9 cellular contexts compared by ENCODE assay signal in genomic region chr11:706439-706956, GRCh38. TPM values are rescaled to one million over a fixed set of nuclear protein-coding genes. Genes with fewer than 3 reads are reported as not detected.
DNase-seq lines count a peak whose midpoint lies in the region; ATAC-seq and TF ChIP-seq lines count a peak whose summit lies in the region.
"Had no signal": no experiment of that assay in that cellular context is flagged by ENCODE, and none has a peak within 500 bp of the region (broad histone marks: within the 10 kb centered on the region; RNA-seq: fewer than 3 reads in every experiment).

No MANE protein-coding gene starts in this region.

- TF ChIP-seq POLR2A in spleen (IDR thresholded peaks at IDR 0.05) = no peak

- peak overlapping the region in 3 of 8 donors; percentile 7 to 43 (median 10) for H3K27ac ChIP-seq in spleen

- intact Hi-C loops in spleen (cut with DNase I; ENCODE audit: low total_unique reads) = no loop called here

- peaks cover 21 to 71% (median 48%) of the 10 kb centered on the region in 6 donors for H3K4me1 ChIP-seq in spleen

- TF ChIP-seq CTCF in GM12865 (IDR thresholded peaks at IDR 0.05; ENCODE audit: insufficient read depth, low read depth, low read length, missing control alignments) (no peak), spleen (IDR thresholded peaks at IDR 0.05 in 8 of 11, conservative IDR thresholded peaks at IDR 0.05 in 3 of 11) (no peak)

- peaks cover 0 to 63% (median 42%) of the 10 kb centered on the region in 7 donors for H3K27me3 ChIP-seq in spleen (replicated peaks in 1 of 7)

- DNase-seq in GM12865 (ENCODE audit: low read depth) (no peak), amniotic stem cell (lab: John Stamatoyannopoulos, UW) (peak; percentile 30), spleen (no peak), foreskin melanocyte (no peak), NCI-H1436 (lab: John Stamatoyannopoulos, UW) (no peak), germinal center (ENCODE audit: low spot score) (no peak)
- DNase-seq: activated effector memory CD4-positive, alpha-beta T cell treated with anti-CD3 and anti-CD28 coated beads, Interleukin-2, amount 50 U/mL, for 16 hours had no signal

- H3K9me3 ChIP-seq in iPS-18c (ENCODE audit: control insufficient read depth, insufficient read depth, low read length) = no peaks in the 10 kb centered on the region
- H3K9me3 ChIP-seq in spleen = no peaks in the 10 kb centered on the region

- no peak for ATAC-seq in GM21717 (IDR thresholded peaks at IDR 0.05; ENCODE audit: unreplicated experiment)

- H3K4me3 ChIP-seq in GM12865 (ENCODE audit: low read depth, low read length) (peak overlapping the region; percentile 2), iPS-18c (ENCODE audit: insufficient read depth, low read depth, low read length) (peak overlapping the region; percentile 57), spleen (peak overlapping the region in 6 of 8 donors; percentile 11 to 64 (median 23))

- 9 to 70% (median 14%) methylated on average over 2 to 22 of the region's 22 CpGs for WGBS in spleen, 5 donors

- peaks cover 0 to 34% (median 2%) of the 10 kb centered on the region in 6 donors for H3K36me3 ChIP-seq in spleen

RNA-seq across cellular contexts. Expression of gene EPS8L2, which starts 0.5 kb away (rescaled TPM):
- total RNA-seq in spleen = 10 to 100 TPM in 1 of 7 donors, 1 to 10 TPM in 6; 4.2 to 14.7 (median 7.0) TPM
- 10 to 100 TPM in 1 of 3 donors, 1 to 10 TPM in 2; 7.3 to 11.6 (median 8.5) TPM for polyA plus RNA-seq in spleen

RNA-seq across cellular contexts. Expression of gene TMEM80, which starts 10.9 kb away (rescaled TPM):
- total RNA-seq in spleen = 10 to 100 TPM; 20.1 to 37.6 (median 32.4) TPM
- polyA plus RNA-seq in spleen = 10 to 100 TPM; 18.7 to 30.8 (median 24.7) TPM

RNA-seq across cellular contexts. Expression of gene DEAF1, which starts 11.5 kb away (rescaled TPM):
- 10 to 100 TPM; 28.3 to 44.9 (median 31.7) TPM for total RNA-seq in spleen
- polyA plus RNA-seq in spleen = 10 to 100 TPM; 21.8 to 31.4 (median 25.1) TPM

RNA-seq across cellular contexts. Expression of gene TALDO1, which starts 40.8 kb away (rescaled TPM):
- total RNA-seq in spleen = 100 to 1,000 TPM; 160 to 292 (median 229) TPM
- 100 to 1,000 TPM; 108 to 177 (median 125) TPM for polyA plus RNA-seq in spleen

Comparison
In these comparisons a context has a peak if more than half of its experiments do, and no peak if none do; other contexts are left out.
1. H3K4me3 ChIP-seq: peak in every context shown above with its lines; median percentile 57 in iPS-18c; 23 in spleen; 2 in GM12865.